In genomic region chr6:157236040-157236725, GRCh38 we compare ENCODE assay signal across 8 cellular contexts.
DNase-seq lines count a peak whose midpoint lies in the region; ATAC-seq and TF ChIP-seq lines count a peak whose summit lies in the region.

No MANE protein-coding gene starts in this region.

- TF ChIP-seq CTCF in CD14-positive monocyte (IDR thresholded peaks at IDR 0.05): no peak

- intact Hi-C loops in CD14-positive monocyte (cut with micrococcal nuclease): no loop called here

- H3K27ac Mint-ChIP-seq in CD14-positive monocyte (no peak overlapping the region), naive B cell (no peak overlapping the region)

- H3K4me1 Mint-ChIP-seq in CD14-positive monocyte (peaks cover 16% of the 10 kb centered on the region), naive B cell (peaks cover 14 to 30% (median 14%) of the 10 kb centered on the region in 3 donors)

- H3K36me3 ChIP-seq in endocrine pancreas (ENCODE audit: control insufficient read depth, insufficient read depth, low read length): no peaks in the 10 kb centered on the region

- DNase-seq in CD14-positive monocyte (ENCODE audit: low spot score) (no peak), HuH-7.5 (ENCODE audit: low spot score) (peak; percentile 42), naive B cell (peak; percentile 50), hypothalamus (lab: John Stamatoyannopoulos, UW) (no peak), NOMO-1 treated with DMSO at 0.1 percent for 48 hours (lab: John Stamatoyannopoulos, UW; ENCODE audit: unreplicated experiment) (no peak)

- no peaks in the 10 kb centered on the region for H3K27me3 ChIP-seq in endocrine pancreas (ENCODE audit: control insufficient read depth, insufficient read depth, low read length)

- H3K9me3 Mint-ChIP-seq in CD14-positive monocyte (peaks cover 0 to 22% (median 3%) of the 10 kb centered on the region in 7 donors), naive B cell (peaks cover 0 to 5% (median 1%) of the 10 kb centered on the region in 7 donors)

- H3K9me3 ChIP-seq in endocrine pancreas (ENCODE audit: control insufficient read depth, low read length): no peaks in the 10 kb centered on the region

- peak overlapping the region; percentile 84 to 94 for H3K4me3 Mint-ChIP-seq in CD14-positive monocyte
- peak overlapping the region in 7 of 8 donors; percentile 89 to 100 (median 92) for H3K4me3 Mint-ChIP-seq in naive B cell

- peaks cover 0 to 8% of the 10 kb centered on the region in 2 donors for H3K36me3 Mint-ChIP-seq in CD14-positive monocyte
- no peaks in the 10 kb centered on the region for H3K36me3 Mint-ChIP-seq in naive B cell

- H3K4me1 ChIP-seq in endocrine pancreas (ENCODE audit: control insufficient read depth, insufficient read depth, low read length): no peaks in the 10 kb centered on the region

- ATAC-seq in naive B cell (ENCODE audit: low read depth in 2 of 2) (peak; percentile 67 to 76), GM19023 (IDR thresholded peaks at IDR 0.05; ENCODE audit: unreplicated experiment) (no peak), GM18520 (IDR thresholded peaks at IDR 0.05; ENCODE audit: unreplicated experiment) (no peak)

- no peak overlapping the region for H3K4me3 ChIP-seq in endocrine pancreas (ENCODE audit: control insufficient read depth, insufficient read depth, low read length)

- H3K27me3 Mint-ChIP-seq in CD14-positive monocyte (ENCODE audit: low read depth in 3 of 3) (peaks cover 47 to 66% (median 56%) of the 10 kb centered on the region in 3 donors), naive B cell (peaks cover 46 to 69% (median 61%) of the 10 kb centered on the region in 3 donors)

- H3K9ac ChIP-seq in endocrine pancreas (ENCODE audit: control insufficient read depth, insufficient read depth, low read length): peak overlapping the region; percentile 39

Comparison
In these comparisons a context has a peak if more than half of its experiments do, and no peak if none do; other contexts are left out.
1. DNase-seq: peak in HuH-7.5 (single experiment) and naive B cell (single experiment); none in CD14-positive monocyte (single experiment), hypothalamus (0 of 51) and NOMO-1 treated with DMSO at 0.1 percent for 48 hours (single experiment).
2. ATAC-seq: peak in naive B cell (2 of 2); none in GM19023 (single experiment) and GM18520 (single experiment).